16 cellular contexts compared by ENCODE assay signal in the genomic region with DNA sequence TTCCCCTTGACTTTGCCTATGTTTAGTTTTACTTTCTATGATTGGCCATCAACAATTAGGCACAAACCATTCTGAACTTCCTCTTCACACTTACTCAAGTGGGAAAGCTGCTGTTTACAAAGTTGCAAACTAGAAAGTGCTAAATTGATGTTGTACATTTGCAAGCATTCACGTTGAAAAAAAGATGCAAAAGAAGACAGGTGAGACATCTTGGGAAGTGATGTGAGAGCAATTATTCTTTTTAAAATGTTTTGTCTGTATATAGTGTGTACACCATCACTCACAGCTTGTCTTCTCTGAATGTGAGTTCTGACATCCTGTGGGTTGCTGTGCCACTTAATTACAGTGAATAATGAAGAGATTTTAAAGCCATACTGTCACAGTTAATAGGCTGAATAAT.
A peak's percentile ranks its signal among the peaks of the same experiment; 100 is the strongest.
DNase-seq lines count a peak whose midpoint lies in the region; ATAC-seq and TF ChIP-seq lines count a peak whose summit lies in the region.
"Had no signal": no experiment of that assay in that cellular context is flagged by ENCODE, and none has a peak within 500 bp of the region (broad histone marks: within the 10 kb centered on the region; RNA-seq: fewer than 3 reads in every experiment).

No MANE protein-coding gene starts in this region.

- H3K27ac Mint-ChIP-seq in naive thymus-derived CD8-positive, alpha-beta T cell: no peak overlapping the region
- no peak overlapping the region for H3K27ac Mint-ChIP-seq in MCF 10A (ENCODE audit: low read depth, unreplicated experiment)
- H3K27ac Mint-ChIP-seq: CD8-positive, alpha-beta T cell had no signal

- no TSS peak for BruUV-seq in MCF 10A (replicated peaks; lab: Mats Ljungman, UMichigan)

- in situ Hi-C loops in ACHN (cut with HindIII; ENCODE audit: low pct_ligation_motif_present, low pct_unique_long_range_greater_than_20kb, low sequenced_read_pairs): no loop called here

- H3K27me3 Mint-ChIP-seq in naive thymus-derived CD8-positive, alpha-beta T cell: no peaks in the 10 kb centered on the region
- no peaks in the 10 kb centered on the region for H3K27me3 Mint-ChIP-seq in MCF 10A (ENCODE audit: insufficient read depth, unreplicated experiment)

- no peak for TF ChIP-seq CTCF in MCF 10A (IDR thresholded peaks at IDR 0.05; ENCODE audit: unreplicated experiment)

- DNase-seq in NCI-H748 (lab: John Stamatoyannopoulos, UW; ENCODE audit: unreplicated experiment) (peak; percentile 28), NCI-H748 treated with DMSO at 0.1 percent for 48 hours (lab: John Stamatoyannopoulos, UW) (no peak), NOMO-1 treated with DMSO at 0.1 percent for 48 hours (lab: John Stamatoyannopoulos, UW; ENCODE audit: unreplicated experiment) (peak; percentile 87), ACHN (no peak), MCF 10A (ENCODE audit: unreplicated experiment) (no peak)
- no peak for DNase-seq in naive thymus-derived CD8-positive, alpha-beta T cell
- DNase-seq in stimulated activated CD4-positive, alpha-beta T cell treated with anti-CD3 and anti-CD28 coated beads, Interleukin-12 subunit alpha, Interleukin-12 subunit beta, amount 100 ng/mL, for 4 hours: no peak
- DNase-seq: CD8-positive, alpha-beta T cell; DMS79; GOT3; NCI-H1436; NCI-H2029; NCI-H524; Peyer's patch had no signal

- intact Hi-C loops in MCF 10A (cut with micrococcal nuclease): no loop called here

- ATAC-seq in HG03196 (IDR thresholded peaks at IDR 0.05; ENCODE audit: unreplicated experiment): peak; percentile 64
- ATAC-seq in naive thymus-derived CD8-positive, alpha-beta T cell: no peak
- ATAC-seq: CD8-positive, alpha-beta T cell; Right ventricle myocardium inferior had no signal

- H3K36me3 Mint-ChIP-seq in naive thymus-derived CD8-positive, alpha-beta T cell: no peaks in the 10 kb centered on the region
- H3K36me3 Mint-ChIP-seq in MCF 10A (ENCODE audit: insufficient read depth, unreplicated experiment): no peaks in the 10 kb centered on the region
- H3K36me3 Mint-ChIP-seq: CD8-positive, alpha-beta T cell had no signal

- POLR2A ChIA-PET in naive thymus-derived CD8-positive, alpha-beta T cell (lab: Charles Lee): no interaction called here
- POLR2A ChIA-PET in MCF 10A (lab: Yijun Ruan, JAX): no interaction called here

- CTCF ChIA-PET in MCF 10A (lab: Yijun Ruan, JAX): no interaction called here

- H3K9me3 Mint-ChIP-seq in naive thymus-derived CD8-positive, alpha-beta T cell: peaks cover 0 to 18% (median 6%) of the 10 kb centered on the region in 9 donors
- no peaks in the 10 kb centered on the region for H3K9me3 Mint-ChIP-seq in MCF 10A (ENCODE audit: unreplicated experiment)

- no peak overlapping the region for H3K4me3 Mint-ChIP-seq in naive thymus-derived CD8-positive, alpha-beta T cell
- H3K4me3 Mint-ChIP-seq in MCF 10A (ENCODE audit: unreplicated experiment): no peak overlapping the region
- H3K4me3 Mint-ChIP-seq: CD8-positive, alpha-beta T cell had no signal

- no peaks in the 10 kb centered on the region for H3K4me1 Mint-ChIP-seq in naive thymus-derived CD8-positive, alpha-beta T cell
- H3K4me1 Mint-ChIP-seq in MCF 10A (ENCODE audit: insufficient read depth, unreplicated experiment): no peaks in the 10 kb centered on the region

Comparison
In these comparisons a context has a peak if more than half of its experiments do, and no peak if none do; other contexts are left out.
1. DNase-seq: peak in NCI-H748 (single experiment) and NOMO-1 treated with DMSO at 0.1 percent for 48 hours (single experiment); none in NCI-H748 treated with DMSO at 0.1 percent for 48 hours (single experiment), naive thymus-derived CD8-positive, alpha-beta T cell (0 of 10), ACHN (single experiment), stimulated activated CD4-positive, alpha-beta T cell treated with anti-CD3 and anti-CD28 coated beads, Interleukin-12 subunit alpha, Interleukin-12 subunit beta, amount 100 ng/mL, for 4 hours (single experiment) and MCF 10A (single experiment).